ENCODE assay signal across 1 cellular context in genomic region chr1:156648496-156648895, GRCh38.
TF ChIP-seq lines count a peak whose summit lies in the region.

No MANE protein-coding gene starts in this region.

TF ChIP-seq in IMR-90, 13 proteins besides CTCF, POLR2A, EP300 and RAD21:
- no peak for TF ChIP-seq FOS (IDR thresholded peaks at IDR 0.05; ENCODE audit: low read depth, low read length)
- TF ChIP-seq SMC3 (IDR thresholded peaks at IDR 0.05; ENCODE audit: low read depth, low read length) = no peak
- no peak for TF ChIP-seq RCOR1 (IDR thresholded peaks at IDR 0.05; ENCODE audit: insufficient replicate concordance, low read length)
- no peak for TF ChIP-seq ELK1 (IDR thresholded peaks at IDR 0.05; ENCODE audit: borderline replicate concordance, low read depth, low read length)
- no peak for TF ChIP-seq RFX5 (IDR thresholded peaks at IDR 0.05; ENCODE audit: low read depth, low read length)
- no peak for TF ChIP-seq MXI1 (IDR thresholded peaks at IDR 0.05; ENCODE audit: borderline replicate concordance, low read depth, low read length)
- TF ChIP-seq USF2 (IDR thresholded peaks at IDR 0.05; ENCODE audit: low read depth, low read length) = no peak
- TF ChIP-seq CEBPB (IDR thresholded peaks at IDR 0.05; ENCODE audit: low read depth, low read length) = no peak
- TF ChIP-seq MAFK (IDR thresholded peaks at IDR 0.05; ENCODE audit: low read depth, low read length) = no peak
- no peak for TF ChIP-seq CHD1 (IDR thresholded peaks at IDR 0.05; ENCODE audit: low read depth, low read length)
- no peak for TF ChIP-seq MAZ (IDR thresholded peaks at IDR 0.05; ENCODE audit: borderline replicate concordance, low read depth, low read length)
- TF ChIP-seq NFE2L2 (IDR thresholded peaks at IDR 0.05; ENCODE audit: low read depth, low read length) = no peak
- TF ChIP-seq BHLHE40 (IDR thresholded peaks at IDR 0.05; ENCODE audit: low read depth, low read length) = no peak
